In the genomic region with DNA sequence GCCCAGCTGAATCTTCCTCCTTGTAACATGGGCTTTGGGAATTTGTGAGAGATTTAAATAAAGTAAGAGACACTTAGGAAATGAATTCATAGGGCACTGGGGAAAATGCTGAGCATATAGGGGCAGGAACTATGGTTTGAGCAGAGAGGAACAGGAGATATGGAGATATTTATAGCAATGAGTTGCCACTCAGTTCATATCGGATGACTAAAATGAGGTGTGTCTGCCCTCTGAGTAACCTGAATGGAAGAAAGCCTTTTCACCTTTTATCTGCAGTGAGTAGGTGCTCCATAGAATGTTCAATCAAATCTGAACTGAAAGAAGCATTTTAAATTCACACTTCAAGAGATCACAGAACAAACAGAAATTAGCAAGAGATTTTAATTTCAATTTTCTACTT, we compare ENCODE assay signal across 23 cellular contexts.
"Had no signal": no experiment of that assay in that cellular context is flagged by ENCODE, and none has a peak within 500 bp of the region (broad histone marks: within the 10 kb centered on the region; RNA-seq: fewer than 3 reads in every experiment).

No MANE protein-coding gene starts in this region.

- H3K36me3 Mint-ChIP-seq: activated naive CD8-positive, alpha-beta T cell; natural killer cell; T-cell had no signal

- H3K4me1 ChIP-seq: adrenal gland, ascending aorta, colonic mucosa, thyroid gland, upper lobe of right lung had no signal

- H3K27me3 ChIP-seq: adrenal gland, ascending aorta, brain microvascular endothelial cell, colonic mucosa, thyroid gland, upper lobe of right lung had no signal

- H3K9me3 ChIP-seq: adrenal gland, ascending aorta, colonic mucosa, thyroid gland, upper lobe of right lung had no signal

- H3K9me3 Mint-ChIP-seq: natural killer cell; T-cell; T-helper 2 cell treated with Interferon-gamma antibody and Interleukin-4, amounts not matched to agents 5 μg/mL and 100 μg/mL, for 36 hours had no signal

- H3K4me3 Mint-ChIP-seq: activated CD8-positive, alpha-beta T cell treated with anti-CD3 and anti-CD28 coated beads, Interleukin-2, amount 10 ng/mL, durations not matched to agents 7 days and 5 days; activated naive CD8-positive, alpha-beta T cell; natural killer cell; T-cell; T-helper 2 cell treated with Interferon-gamma antibody and Interleukin-4, amounts not matched to agents 5 μg/mL and 100 μg/mL, for 36 hours had no signal

- H3K4me1 Mint-ChIP-seq: natural killer cell, T-cell had no signal

- ATAC-seq: activated CD8-positive, alpha-beta T cell treated with anti-CD3 and anti-CD28 coated beads, Interleukin-2, amount 10 ng/mL, durations not matched to agents 7 days and 5 days; left lobe of liver; natural killer cell; T-cell; upper lobe of right lung had no signal

- DNase-seq: activated CD4-positive, alpha-beta T cell treated with anti-CD3 and anti-CD28 coated beads, Interleukin-2, amount 50 U/mL, for 1 hour; activated CD8-positive, alpha-beta T cell treated with anti-CD3 and anti-CD28 coated beads, Interleukin-2, amount 10 ng/mL, durations not matched to agents 7 days and 5 days; activated naive CD4-positive, alpha-beta T cell; activated T-cell treated with anti-CD3 and anti-CD28 coated beads, Interleukin-2, amount 50 U/mL, for 1 hour; adrenal gland; brain microvascular endothelial cell; colonic mucosa; dorsolateral prefrontal cortex; foreskin fibroblast; natural killer cell; stimulated activated CD4-positive, alpha-beta T cell treated with anti-CD3 and anti-CD28 coated beads, Interleukin-2, amount 100 ng/mL, for 48 hours; stimulated activated CD8-positive, alpha-beta memory T cell treated with anti-CD3 and anti-CD28 coated beads, Interleukin-4, amount 100 ng/mL, for 48 hours; stimulated activated naive CD4-positive, alpha-beta T cell; T-cell; thyroid gland; upper lobe of right lung had no signal

- H3K4me3 ChIP-seq: adrenal gland, ascending aorta, colonic mucosa, dorsolateral prefrontal cortex, lung, smooth muscle cell, thyroid gland, upper lobe of right lung had no signal

- H3K27ac ChIP-seq: adrenal gland, ascending aorta, brain microvascular endothelial cell, colonic mucosa, dorsolateral prefrontal cortex, thyroid gland, upper lobe of right lung, VCaP had no signal

- H3K27ac Mint-ChIP-seq: activated CD8-positive, alpha-beta T cell treated with anti-CD3 and anti-CD28 coated beads, Interleukin-2, amount 10 ng/mL, durations not matched to agents 7 days and 5 days; activated naive CD8-positive, alpha-beta T cell; natural killer cell; T-cell; T-helper 2 cell treated with Interferon-gamma antibody and Interleukin-4, amounts not matched to agents 5 μg/mL and 100 μg/mL, for 36 hours had no signal

- H3K36me3 ChIP-seq: adrenal gland, ascending aorta, brain microvascular endothelial cell, colonic mucosa, thyroid gland, upper lobe of right lung had no signal

- H3K4me2 ChIP-seq: smooth muscle cell had no signal
